19 cellular contexts compared by ENCODE assay signal in genomic region chr12:122921917-122922316, GRCh38.
"Had no signal": no experiment of that assay in that cellular context is flagged by ENCODE, and none has a peak within 500 bp of the region (broad histone marks: within the 10 kb centered on the region; RNA-seq: fewer than 3 reads in every experiment).

No MANE protein-coding gene starts in this region.

- H3K4me3 ChIP-seq: left ventricle myocardium inferior, prostate gland, skin epidermis had no signal

- H3K27ac ChIP-seq: left ventricle myocardium inferior, prostate gland, skin epidermis had no signal

- H3K36me3 ChIP-seq: left ventricle myocardium inferior, prostate gland had no signal

- ATAC-seq: activated CD4-positive, alpha-beta T cell treated with anti-CD3 and anti-CD28 coated beads for 36 hours; activated CD8-positive, alpha-beta memory T cell treated with anti-CD3 and anti-CD28 coated beads, Interleukin-2, amount 10 ng/mL, durations not matched to agents 7 days and 5 days; activated T-helper 17 cell treated with anti-CD3 and anti-CD28 coated beads, Interleukin-2, amount 50 U/mL, for 72 hours; right cardiac atrium; stimulated activated naive CD8-positive, alpha-beta T cell treated with anti-CD3 and anti-CD28 coated beads, Interleukin-15, amount 100 ng/mL, for 72 hours; WTC11 had no signal

- H3K9me3 ChIP-seq: left ventricle myocardium inferior, prostate gland had no signal

- DNase-seq: activated CD4-positive, alpha-beta memory T cell treated with anti-CD3 and anti-CD28 coated beads for 36 hours; activated CD4-positive, alpha-beta T cell treated with anti-CD3 and anti-CD28 coated beads for 36 hours; activated CD8-positive, alpha-beta memory T cell treated with anti-CD3 and anti-CD28 coated beads, Interleukin-2, amount 10 ng/mL, durations not matched to agents 7 days and 5 days; activated naive CD4-positive, alpha-beta T cell; activated naive CD8-positive, alpha-beta T cell treated with anti-CD3 and anti-CD28 coated beads for 36 hours; activated T-cell treated with anti-CD3 and anti-CD28 coated beads, Interleukin-2, amount 50 U/mL, for 1 hour; amygdala; endodermal cell; left ventricle myocardium inferior; mammary epithelial cell; midbrain; right cardiac atrium; stimulated activated CD4-positive, alpha-beta T cell treated with anti-CD3 and anti-CD28 coated beads, Interleukin-15, amount 100 ng/mL, for 24 hours; stimulated activated CD4-positive, alpha-beta T cell treated with anti-CD3 and anti-CD28 coated beads, Interleukin-2, amount 100 ng/mL, for 48 hours; stimulated activated naive CD8-positive, alpha-beta T cell treated with anti-CD3 and anti-CD28 coated beads, Interleukin-15, amount 100 ng/mL, for 72 hours had no signal
